1 cellular context compared by ENCODE assay signal in the genomic region with DNA sequence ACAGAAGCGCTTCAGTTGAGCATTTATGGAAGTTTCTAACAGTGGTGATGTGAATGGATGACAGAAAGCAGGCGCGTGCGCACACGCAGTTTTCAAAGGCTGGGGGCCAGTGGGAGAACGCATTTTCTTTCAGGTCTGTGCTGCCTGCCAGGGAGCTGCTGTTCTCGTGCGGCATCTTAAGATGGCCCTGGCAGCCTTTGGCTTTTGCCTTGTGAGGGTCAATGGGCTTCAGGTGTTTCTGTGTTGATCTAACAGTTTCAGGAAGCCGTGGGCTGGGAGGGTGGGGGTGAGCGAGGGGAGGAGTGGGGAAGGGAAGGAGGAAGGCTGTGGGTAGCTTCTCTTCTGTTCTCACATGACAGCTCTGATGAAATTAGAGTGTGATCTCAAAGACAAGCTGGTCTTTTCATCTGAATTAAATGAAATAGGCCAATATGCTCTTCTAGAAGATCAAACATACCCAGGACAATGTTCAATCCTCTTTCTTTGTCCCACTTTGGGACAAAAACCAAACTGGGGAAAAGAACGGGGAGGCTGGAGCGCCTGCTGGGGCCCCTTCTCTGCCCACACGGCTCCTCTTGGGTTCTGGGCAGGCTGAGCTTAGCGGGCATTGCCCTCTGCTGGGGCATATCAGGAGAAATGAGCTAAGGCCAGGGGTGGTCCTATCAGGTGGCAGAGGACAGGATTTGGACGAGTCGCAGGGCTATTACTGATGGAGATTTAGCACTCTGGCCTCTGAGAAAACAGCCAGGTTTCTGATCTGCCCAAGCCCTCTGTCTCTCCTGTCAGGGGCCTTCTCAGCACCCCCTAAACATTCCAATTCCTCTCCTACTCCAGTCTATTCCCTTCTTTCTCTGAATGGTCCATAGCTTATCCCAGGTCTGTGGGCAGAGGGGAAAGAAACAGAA.
TF ChIP-seq lines count a peak whose summit lies in the region.

No MANE protein-coding gene starts in this region.

TF ChIP-seq in endothelial cell of umbilical vein, 7 proteins besides CTCF, POLR2A, EP300 and RAD21 (continued from another document):
- TF ChIP-seq FOS (IDR thresholded peaks at IDR 0.05; ENCODE audit: borderline replicate concordance, insufficient read depth, low read length), result no peak
- TF ChIP-seq EZH2 (IDR thresholded peaks at IDR 0.05; ENCODE audit: borderline replicate concordance, low read depth, low read length, severe bottlenecking), result no peak
TF ChIP-seq in endothelial cell of umbilical vein: peak in this region for 0.
